12 cellular contexts compared by ENCODE assay signal in genomic region chr18:6270791-6271216, GRCh38.
DNase-seq lines count a peak whose midpoint lies in the region; ATAC-seq lines count a peak whose summit lies in the region.
"Had no signal": no experiment of that assay in that cellular context is flagged by ENCODE, and none has a peak within 500 bp of the region (broad histone marks: within the 10 kb centered on the region; RNA-seq: fewer than 3 reads in every experiment).

No MANE protein-coding gene starts in this region.

- DNase-seq in Jurkat, Clone E6-1 (ENCODE audit: low read depth, low spot score), result peak; percentile 32
- no peak for DNase-seq in NCI-H2107 (lab: John Stamatoyannopoulos, UW)
- no peak for DNase-seq in anterior cingulate cortex (lab: John Stamatoyannopoulos, UW)
- DNase-seq in NCI-H2029 (lab: John Stamatoyannopoulos, UW), result no peak
- no peak for DNase-seq in NCI-H187 treated with DMSO at 0.1 percent for 48 hours (lab: John Stamatoyannopoulos, UW)
- DNase-seq: C1 segment of cervical spinal cord, NCI-H510A treated with DMSO at 0.1 percent for 48 hours, SIG-M5, spleen had no signal

- ATAC-seq in GM18502 (IDR thresholded peaks at IDR 0.05; ENCODE audit: poor library complexity, unreplicated experiment) (peak; percentile 86), GM19463 (IDR thresholded peaks at IDR 0.05; ENCODE audit: unreplicated experiment) (peak; percentile 96), HG02938 (IDR thresholded peaks at IDR 0.05; ENCODE audit: unreplicated experiment) (peak; percentile 89)

- H3K4me3 ChIP-seq in Jurkat, Clone E6-1 (ENCODE audit: low read length), result no peak overlapping the region
- H3K4me3 ChIP-seq: spleen had no signal
